In the genomic region with DNA sequence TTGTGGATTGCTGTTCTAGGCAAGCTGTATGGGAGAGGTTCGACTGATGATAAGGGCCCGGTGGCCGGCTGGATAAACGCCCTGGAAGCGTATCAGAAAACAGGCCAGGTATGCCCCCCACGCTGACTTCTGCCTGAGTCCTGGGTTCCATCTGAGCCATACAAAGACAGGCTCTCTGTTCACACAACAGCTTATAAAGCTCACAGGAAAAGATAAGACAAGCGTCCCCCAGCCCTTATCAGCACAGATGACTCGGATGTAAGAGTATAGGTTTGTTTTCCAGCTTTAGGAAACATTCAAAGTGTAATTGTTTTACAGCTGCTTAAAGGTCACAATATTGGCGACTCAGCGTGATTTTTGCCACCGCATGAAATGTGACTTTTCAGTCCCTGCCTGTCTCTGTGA, we compare ENCODE assay signal across 1 cellular context.
A peak's percentile ranks its signal among the peaks of the same experiment; 100 is the strongest.
TF ChIP-seq lines count a peak whose summit lies in the region.

No MANE protein-coding gene starts in this region.

TF ChIP-seq in K562, 482 proteins besides CTCF, POLR2A, EP300 and RAD21 (continued from another document and continues in another):
- TF ChIP-seq, protein P1, sequence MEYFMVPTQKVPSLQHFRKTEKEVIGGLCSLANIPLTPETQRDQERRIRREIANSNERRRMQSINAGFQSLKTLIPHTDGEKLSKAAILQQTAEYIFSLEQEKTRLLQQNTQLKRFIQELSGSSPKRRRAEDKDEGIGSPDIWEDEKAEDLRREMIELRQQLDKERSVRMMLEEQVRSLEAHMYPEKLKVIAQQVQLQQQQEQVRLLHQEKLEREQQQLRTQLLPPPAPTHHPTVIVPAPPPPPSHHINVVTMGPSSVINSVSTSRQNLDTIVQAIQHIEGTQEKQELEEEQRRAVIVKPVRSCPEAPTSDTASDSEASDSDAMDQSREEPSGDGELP (CRISPR knock-in tag; IDR thresholded peaks at IDR 0.05; ENCODE audit: borderline replicate concordance) = peak; percentile 14; the same call in 1 of the 2 replicates
- TF ChIP-seq, protein P2, sequence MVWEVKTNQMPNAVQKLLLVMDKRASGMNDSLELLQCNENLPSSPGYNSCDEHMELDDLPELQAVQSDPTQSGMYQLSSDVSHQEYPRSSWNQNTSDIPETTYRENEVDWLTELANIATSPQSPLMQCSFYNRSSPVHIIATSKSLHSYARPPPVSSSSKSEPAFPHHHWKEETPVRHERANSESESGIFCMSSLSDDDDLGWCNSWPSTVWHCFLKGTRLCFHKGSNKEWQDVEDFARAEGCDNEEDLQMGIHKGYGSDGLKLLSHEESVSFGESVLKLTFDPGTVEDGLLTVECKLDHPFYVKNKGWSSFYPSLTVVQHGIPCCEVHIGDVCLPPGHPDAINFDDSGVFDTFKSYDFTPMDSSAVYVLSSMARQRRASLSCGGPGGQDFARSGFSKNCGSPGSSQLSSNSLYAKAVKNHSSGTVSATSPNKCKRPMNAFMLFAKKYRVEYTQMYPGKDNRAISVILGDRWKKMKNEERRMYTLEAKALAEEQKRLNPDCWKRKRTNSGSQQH (CRISPR knock-in tag; IDR thresholded peaks at IDR 0.05) = no peak
- TF ChIP-seq ZNF436 (CRISPR knock-in tag; IDR thresholded peaks at IDR 0.05) = no peak
- TF ChIP-seq EWSR1 (IDR thresholded peaks at IDR 0.05; ENCODE audit: borderline replicate concordance, low read depth, partially characterized antibody) = no peak
- TF ChIP-seq, protein P3, sequence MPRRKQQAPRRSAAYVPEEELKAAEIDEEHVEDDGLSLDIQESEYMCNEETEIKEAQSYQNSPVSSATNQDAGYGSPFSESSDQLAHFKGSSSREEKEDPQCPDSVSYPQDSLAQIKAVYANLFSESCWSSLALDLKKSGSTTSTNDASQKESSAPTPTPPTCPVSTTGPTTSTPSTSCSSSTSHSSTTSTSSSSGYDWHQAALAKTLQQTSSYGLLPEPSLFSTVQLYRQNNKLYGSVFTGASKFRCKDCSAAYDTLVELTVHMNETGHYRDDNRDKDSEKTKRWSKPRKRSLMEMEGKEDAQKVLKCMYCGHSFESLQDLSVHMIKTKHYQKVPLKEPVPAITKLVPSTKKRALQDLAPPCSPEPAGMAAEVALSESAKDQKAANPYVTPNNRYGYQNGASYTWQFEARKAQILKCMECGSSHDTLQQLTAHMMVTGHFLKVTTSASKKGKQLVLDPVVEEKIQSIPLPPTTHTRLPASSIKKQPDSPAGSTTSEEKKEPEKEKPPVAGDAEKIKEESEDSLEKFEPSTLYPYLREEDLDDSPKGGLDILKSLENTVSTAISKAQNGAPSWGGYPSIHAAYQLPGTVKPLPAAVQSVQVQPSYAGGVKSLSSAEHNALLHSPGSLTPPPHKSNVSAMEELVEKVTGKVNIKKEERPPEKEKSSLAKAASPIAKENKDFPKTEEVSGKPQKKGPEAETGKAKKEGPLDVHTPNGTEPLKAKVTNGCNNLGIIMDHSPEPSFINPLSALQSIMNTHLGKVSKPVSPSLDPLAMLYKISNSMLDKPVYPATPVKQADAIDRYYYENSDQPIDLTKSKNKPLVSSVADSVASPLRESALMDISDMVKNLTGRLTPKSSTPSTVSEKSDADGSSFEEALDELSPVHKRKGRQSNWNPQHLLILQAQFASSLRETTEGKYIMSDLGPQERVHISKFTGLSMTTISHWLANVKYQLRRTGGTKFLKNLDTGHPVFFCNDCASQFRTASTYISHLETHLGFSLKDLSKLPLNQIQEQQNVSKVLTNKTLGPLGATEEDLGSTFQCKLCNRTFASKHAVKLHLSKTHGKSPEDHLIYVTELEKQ (CRISPR knock-in tag; IDR thresholded peaks at IDR 0.05) = no peak
- TF ChIP-seq, protein P4, sequence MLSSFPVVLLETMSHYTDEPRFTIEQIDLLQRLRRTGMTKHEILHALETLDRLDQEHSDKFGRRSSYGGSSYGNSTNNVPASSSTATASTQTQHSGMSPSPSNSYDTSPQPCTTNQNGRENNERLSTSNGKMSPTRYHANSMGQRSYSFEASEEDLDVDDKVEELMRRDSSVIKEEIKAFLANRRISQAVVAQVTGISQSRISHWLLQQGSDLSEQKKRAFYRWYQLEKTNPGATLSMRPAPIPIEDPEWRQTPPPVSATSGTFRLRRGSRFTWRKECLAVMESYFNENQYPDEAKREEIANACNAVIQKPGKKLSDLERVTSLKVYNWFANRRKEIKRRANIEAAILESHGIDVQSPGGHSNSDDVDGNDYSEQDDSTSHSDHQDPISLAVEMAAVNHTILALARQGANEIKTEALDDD (IDR thresholded peaks at IDR 0.05) = no peak
- no peak for TF ChIP-seq POLR3G (IDR thresholded peaks at IDR 0.05; ENCODE audit: extremely low read depth, insufficient read length, insufficient replicate concordance)
- no peak for TF ChIP-seq MYC (IDR thresholded peaks at IDR 0.05; ENCODE audit: low read depth, low read length)
- no peak for TF ChIP-seq MYC (CRISPR knock-in tag; IDR thresholded peaks at IDR 0.05; ENCODE audit: borderline replicate concordance, low read depth)
- TF ChIP-seq STAG1 (CRISPR knock-in tag; IDR thresholded peaks at IDR 0.05; ENCODE audit: borderline replicate concordance) = no peak
- TF ChIP-seq, protein P5, sequence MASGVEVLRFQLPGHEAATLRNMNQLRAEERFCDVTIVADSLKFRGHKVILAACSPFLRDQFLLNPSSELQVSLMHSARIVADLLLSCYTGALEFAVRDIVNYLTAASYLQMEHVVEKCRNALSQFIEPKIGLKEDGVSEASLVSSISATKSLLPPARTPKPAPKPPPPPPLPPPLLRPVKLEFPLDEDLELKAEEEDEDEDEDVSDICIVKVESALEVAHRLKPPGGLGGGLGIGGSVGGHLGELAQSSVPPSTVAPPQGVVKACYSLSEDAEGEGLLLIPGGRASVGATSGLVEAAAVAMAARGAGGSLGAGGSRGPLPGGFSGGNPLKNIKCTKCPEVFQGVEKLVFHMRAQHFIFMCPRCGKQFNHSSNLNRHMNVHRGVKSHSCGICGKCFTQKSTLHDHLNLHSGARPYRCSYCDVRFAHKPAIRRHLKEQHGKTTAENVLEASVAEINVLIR (CRISPR knock-in tag; IDR thresholded peaks at IDR 0.05) = no peak
- TF ChIP-seq, protein P6, sequence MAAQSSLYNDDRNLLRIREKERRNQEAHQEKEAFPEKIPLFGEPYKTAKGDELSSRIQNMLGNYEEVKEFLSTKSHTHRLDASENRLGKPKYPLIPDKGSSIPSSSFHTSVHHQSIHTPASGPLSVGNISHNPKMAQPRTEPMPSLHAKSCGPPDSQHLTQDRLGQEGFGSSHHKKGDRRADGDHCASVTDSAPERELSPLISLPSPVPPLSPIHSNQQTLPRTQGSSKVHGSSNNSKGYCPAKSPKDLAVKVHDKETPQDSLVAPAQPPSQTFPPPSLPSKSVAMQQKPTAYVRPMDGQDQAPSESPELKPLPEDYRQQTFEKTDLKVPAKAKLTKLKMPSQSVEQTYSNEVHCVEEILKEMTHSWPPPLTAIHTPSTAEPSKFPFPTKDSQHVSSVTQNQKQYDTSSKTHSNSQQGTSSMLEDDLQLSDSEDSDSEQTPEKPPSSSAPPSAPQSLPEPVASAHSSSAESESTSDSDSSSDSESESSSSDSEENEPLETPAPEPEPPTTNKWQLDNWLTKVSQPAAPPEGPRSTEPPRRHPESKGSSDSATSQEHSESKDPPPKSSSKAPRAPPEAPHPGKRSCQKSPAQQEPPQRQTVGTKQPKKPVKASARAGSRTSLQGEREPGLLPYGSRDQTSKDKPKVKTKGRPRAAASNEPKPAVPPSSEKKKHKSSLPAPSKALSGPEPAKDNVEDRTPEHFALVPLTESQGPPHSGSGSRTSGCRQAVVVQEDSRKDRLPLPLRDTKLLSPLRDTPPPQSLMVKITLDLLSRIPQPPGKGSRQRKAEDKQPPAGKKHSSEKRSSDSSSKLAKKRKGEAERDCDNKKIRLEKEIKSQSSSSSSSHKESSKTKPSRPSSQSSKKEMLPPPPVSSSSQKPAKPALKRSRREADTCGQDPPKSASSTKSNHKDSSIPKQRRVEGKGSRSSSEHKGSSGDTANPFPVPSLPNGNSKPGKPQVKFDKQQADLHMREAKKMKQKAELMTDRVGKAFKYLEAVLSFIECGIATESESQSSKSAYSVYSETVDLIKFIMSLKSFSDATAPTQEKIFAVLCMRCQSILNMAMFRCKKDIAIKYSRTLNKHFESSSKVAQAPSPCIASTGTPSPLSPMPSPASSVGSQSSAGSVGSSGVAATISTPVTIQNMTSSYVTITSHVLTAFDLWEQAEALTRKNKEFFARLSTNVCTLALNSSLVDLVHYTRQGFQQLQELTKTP (IDR thresholded peaks at IDR 0.05; ENCODE audit: low read depth in 1 of 2, partially characterized antibody in 2 of 2) = no peak
- no peak for TF ChIP-seq TGIF2 (CRISPR knock-in tag; IDR thresholded peaks at IDR 0.05)
- TF ChIP-seq FOXJ2 (tag; IDR thresholded peaks at IDR 0.05) = no peak
- TF ChIP-seq DDX20 (tag; IDR thresholded peaks at IDR 0.05; ENCODE audit: low read depth) = no peak
- TF ChIP-seq CHCHD3 (CRISPR knock-in tag; IDR thresholded peaks at IDR 0.05) = no peak
- TF ChIP-seq ZNF12 (CRISPR knock-in tag; IDR thresholded peaks at IDR 0.05) = no peak
- TF ChIP-seq SAFB2 (IDR thresholded peaks at IDR 0.05; ENCODE audit: borderline replicate concordance, low read depth, low read length, severe bottlenecking) = no peak
- 0 out of 2 replicates have a peak, but pooled peaks have one; percentile 22 for TF ChIP-seq SMARCA4 (IDR thresholded peaks at IDR 0.05)
- no peak for TF ChIP-seq ZFP1 (CRISPR knock-in tag; IDR thresholded peaks at IDR 0.05)
- TF ChIP-seq MAFK (IDR thresholded peaks at IDR 0.05; ENCODE audit: low read length) = peak; percentile 40; the same call in 1 of the 2 replicates
- TF ChIP-seq XRCC4 (IDR thresholded peaks at IDR 0.05; ENCODE audit: extremely low read depth, insufficient read depth, insufficient read length) = no peak
- TF ChIP-seq C11orf30 (IDR thresholded peaks at IDR 0.05; ENCODE audit: low read depth) = peak; percentile 81
- TF ChIP-seq SAP30 (IDR thresholded peaks at IDR 0.05; ENCODE audit: borderline replicate concordance, insufficient read depth, low read depth, low read length, poor library complexity, severe bottlenecking) = no peak
- TF ChIP-seq POLR2H (tag; IDR thresholded peaks at IDR 0.05; ENCODE audit: low read depth) = no peak
- TF ChIP-seq, protein P7, sequence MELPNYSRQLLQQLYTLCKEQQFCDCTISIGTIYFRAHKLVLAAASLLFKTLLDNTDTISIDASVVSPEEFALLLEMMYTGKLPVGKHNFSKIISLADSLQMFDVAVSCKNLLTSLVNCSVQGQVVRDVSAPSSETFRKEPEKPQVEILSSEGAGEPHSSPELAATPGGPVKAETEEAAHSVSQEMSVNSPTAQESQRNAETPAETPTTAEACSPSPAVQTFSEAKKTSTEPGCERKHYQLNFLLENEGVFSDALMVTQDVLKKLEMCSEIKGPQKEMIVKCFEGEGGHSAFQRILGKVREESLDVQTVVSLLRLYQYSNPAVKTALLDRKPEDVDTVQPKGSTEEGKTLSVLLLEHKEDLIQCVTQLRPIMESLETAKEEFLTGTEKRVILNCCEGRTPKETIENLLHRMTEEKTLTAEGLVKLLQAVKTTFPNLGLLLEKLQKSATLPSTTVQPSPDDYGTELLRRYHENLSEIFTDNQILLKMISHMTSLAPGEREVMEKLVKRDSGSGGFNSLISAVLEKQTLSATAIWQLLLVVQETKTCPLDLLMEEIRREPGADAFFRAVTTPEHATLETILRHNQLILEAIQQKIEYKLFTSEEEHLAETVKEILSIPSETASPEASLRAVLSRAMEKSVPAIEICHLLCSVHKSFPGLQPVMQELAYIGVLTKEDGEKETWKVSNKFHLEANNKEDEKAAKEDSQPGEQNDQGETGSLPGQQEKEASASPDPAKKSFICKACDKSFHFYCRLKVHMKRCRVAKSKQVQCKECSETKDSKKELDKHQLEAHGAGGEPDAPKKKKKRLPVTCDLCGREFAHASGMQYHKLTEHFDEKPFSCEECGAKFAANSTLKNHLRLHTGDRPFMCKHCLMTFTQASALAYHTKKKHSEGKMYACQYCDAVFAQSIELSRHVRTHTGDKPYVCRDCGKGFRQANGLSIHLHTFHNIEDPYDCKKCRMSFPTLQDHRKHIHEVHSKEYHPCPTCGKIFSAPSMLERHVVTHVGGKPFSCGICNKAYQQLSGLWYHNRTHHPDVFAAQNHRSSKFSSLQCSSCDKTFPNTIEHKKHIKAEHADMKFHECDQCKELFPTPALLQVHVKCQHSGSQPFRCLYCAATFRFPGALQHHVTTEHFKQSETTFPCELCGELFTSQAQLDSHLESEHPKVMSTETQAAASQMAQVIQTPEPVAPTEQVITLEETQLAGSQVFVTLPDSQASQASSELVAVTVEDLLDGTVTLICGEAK (IDR thresholded peaks at IDR 0.05) = no peak
- TF ChIP-seq, protein P7 (CRISPR knock-in tag; IDR thresholded peaks at IDR 0.05) = no peak
- no peak for TF ChIP-seq POLR2AphosphoS2 (IDR thresholded peaks at IDR 0.05; ENCODE audit: low read length)
- no peak for TF ChIP-seq PHF21A (IDR thresholded peaks at IDR 0.05; ENCODE audit: borderline replicate concordance, low read depth)
- TF ChIP-seq ZNF76 (CRISPR knock-in tag; IDR thresholded peaks at IDR 0.05; ENCODE audit: borderline replicate concordance) = no peak
- TF ChIP-seq ZNF79 (CRISPR knock-in tag; IDR thresholded peaks at IDR 0.05; ENCODE audit: low read depth) = no peak
- TF ChIP-seq MED1 (CRISPR knock-in tag; IDR thresholded peaks at IDR 0.05; ENCODE audit: borderline replicate concordance) = no peak
- TF ChIP-seq CCAR2 (IDR thresholded peaks at IDR 0.05; ENCODE audit: low read depth, low read length) = no peak
- TF ChIP-seq MAFF (IDR thresholded peaks at IDR 0.05; ENCODE audit: low read length) = peak; percentile 44; the same call in 1 of the 2 replicates
- TF ChIP-seq NFE2L1 (tag; IDR thresholded peaks at IDR 0.05; ENCODE audit: borderline replicate concordance, low read depth) = no peak
